In the genomic region with DNA sequence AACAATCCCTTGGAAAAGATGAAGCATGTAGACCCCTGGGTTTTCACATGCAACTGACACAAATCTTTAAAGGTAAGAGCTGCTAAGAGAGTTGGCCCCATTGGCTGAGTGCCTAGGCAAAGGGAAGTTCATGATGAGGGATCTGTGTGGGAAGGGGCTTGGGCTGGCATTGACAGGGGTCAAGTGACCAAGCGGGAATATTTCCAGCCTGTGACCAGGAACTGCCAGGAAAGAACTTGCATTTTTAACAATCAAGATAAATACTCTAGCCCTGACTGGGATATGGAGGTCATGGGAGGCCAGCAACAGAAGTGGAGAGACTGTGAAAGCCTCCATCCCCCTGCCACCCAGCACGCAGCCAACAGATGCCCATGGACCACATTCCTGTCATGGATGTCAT, we compare ENCODE assay signal across 38 cellular contexts.
"Had no signal": no experiment of that assay in that cellular context is flagged by ENCODE, and none has a peak within 500 bp of the region (broad histone marks: within the 10 kb centered on the region; RNA-seq: fewer than 3 reads in every experiment).

No MANE protein-coding gene starts in this region.

- H3K4me3 ChIP-seq: adrenal gland, ascending aorta, body of pancreas, breast epithelium, cardiac muscle cell had no signal

- DNase-seq: activated effector memory CD4-positive, alpha-beta T cell treated with anti-CD3 and anti-CD28 coated beads, Interleukin-2, amount 50 U/mL, for 16 hours; activated effector memory CD4-positive, alpha-beta T cell treated with Interleukin-2 at 50 U/mL for 16 hours; activated gamma-delta T cell; activated gamma-delta T cell treated with Interleukin-2 at 50 U/mL for 16 hours; activated naive CD4-positive, alpha-beta T cell; activated naive CD4-positive, alpha-beta T cell treated with anti-CD3 and anti-CD28 coated beads for 36 hours; activated naive CD4-positive, alpha-beta T cell treated with anti-CD3 and anti-CD28 coated beads, Interleukin-2, amount 10 ng/mL, durations not matched to agents 7 days and 5 days; activated naive CD4-positive, alpha-beta T cell treated with anti-CD3 and anti-CD28 coated beads, Interleukin-2, amount 50 U/mL, for 16 hours; activated naive CD4-positive, alpha-beta T cell treated with Interleukin-2 at 50 U/mL for 16 hours; activated naive CD8-positive, alpha-beta T cell treated with anti-CD3 and anti-CD28 coated beads for 36 hours; activated naive CD8-positive, alpha-beta T cell treated with anti-CD3 and anti-CD28 coated beads, Interleukin-2, amount 10 ng/mL, durations not matched to agents 7 days and 5 days; activated T-cell treated with anti-CD3 and anti-CD28 coated beads for 4 hours; activated T-cell treated with anti-CD3 and anti-CD28 coated beads, Interleukin-2, amount 50 U/mL, for 1 hour; activated T-cell treated with anti-CD3 and anti-CD28 coated beads, Interleukin-2, amount 50 U/mL, for 24 hours; activated T-cell treated with anti-CD3 and anti-CD28 coated beads, Interleukin-2, amount 50 U/mL, for 4 hours; activated T-cell treated with anti-CD3 and anti-CD28 coated beads, Interleukin-2, amount 50 U/mL, for 48 hours; activated T-cell treated with anti-CD3 and anti-CD28 coated beads, Interleukin-2, amount 50 U/mL, for 72 hours; adrenal gland; amniotic stem cell; amygdala; anterior cingulate cortex; aorta; body of pancreas; brain microvascular endothelial cell; caudate nucleus; central memory CD4-positive, alpha-beta T cell; cerebellar nuclear complex had no signal

- H3K27me3 Mint-ChIP-seq: activated naive CD4-positive, alpha-beta T cell treated with anti-CD3 and anti-CD28 coated beads, Interleukin-2, amount 10 ng/mL, durations not matched to agents 7 days and 5 days; central memory CD8-positive, alpha-beta T cell had no signal

- H3K4me1 ChIP-seq: adrenal gland, ascending aorta, body of pancreas, breast epithelium had no signal

- H3K4me3 Mint-ChIP-seq: activated naive CD4-positive, alpha-beta T cell treated with anti-CD3 and anti-CD28 coated beads for 36 hours; activated naive CD4-positive, alpha-beta T cell treated with anti-CD3 and anti-CD28 coated beads, Interleukin-2, amount 10 ng/mL, durations not matched to agents 7 days and 5 days; activated naive CD4-positive, alpha-beta T cell treated with anti-CD3 and anti-CD28 coated beads, Interleukin-2, amount 50 U/mL, for 24 hours; activated naive CD8-positive, alpha-beta T cell; activated naive CD8-positive, alpha-beta T cell treated with anti-CD3 and anti-CD28 coated beads for 36 hours; activated naive CD8-positive, alpha-beta T cell treated with anti-CD3 and anti-CD28 coated beads, Interleukin-2, amount 10 ng/mL, durations not matched to agents 7 days and 5 days; activated T-cell treated with anti-CD3 and anti-CD28 coated beads, Interleukin-2, amount 50 U/mL, for 24 hours; activated T-cell treated with anti-CD3 and anti-CD28 coated beads, Interleukin-2, amount 50 U/mL, for 4 hours; activated T-cell treated with anti-CD3 and anti-CD28 coated beads, Interleukin-2, amount 50 U/mL, for 72 hours; activated T-helper 1 cell treated with anti-CD3 and anti-CD28 coated beads, Interleukin-12 subunit alpha, Interleukin-12 subunit beta, Interleukin-2, Interleukin-4 antibody, amounts not matched to agents 30 ng/mL and 10 ng/mL and 1 ng/mL, durations not matched to agents 14 hours and 24 hours and 36 hours; activated T-helper 17 cell treated with anti-CD3 and anti-CD28 coated beads, Interleukin-2, amount 50 U/mL, for 72 hours; brain; central memory CD8-positive, alpha-beta T cell had no signal

- H3K36me3 ChIP-seq: adrenal gland, ascending aorta, brain microvascular endothelial cell, breast epithelium, cardiac muscle cell had no signal

- H3K27ac Mint-ChIP-seq: activated naive CD4-positive, alpha-beta T cell treated with anti-CD3 and anti-CD28 coated beads for 36 hours; activated naive CD4-positive, alpha-beta T cell treated with anti-CD3 and anti-CD28 coated beads, Interleukin-2, amount 10 ng/mL, durations not matched to agents 7 days and 5 days; activated naive CD4-positive, alpha-beta T cell treated with anti-CD3 and anti-CD28 coated beads, Interleukin-2, amount 50 U/mL, for 24 hours; activated naive CD4-positive, alpha-beta T cell treated with anti-CD3 and anti-CD28 coated beads, Interleukin-2, amount 50 U/mL, for 72 hours; activated naive CD8-positive, alpha-beta T cell; activated naive CD8-positive, alpha-beta T cell treated with anti-CD3 and anti-CD28 coated beads for 36 hours; activated naive CD8-positive, alpha-beta T cell treated with anti-CD3 and anti-CD28 coated beads, Interleukin-2, amount 10 ng/mL, durations not matched to agents 7 days and 5 days; activated T-cell treated with anti-CD3 and anti-CD28 coated beads, Interleukin-2, amount 50 U/mL, for 24 hours; activated T-cell treated with anti-CD3 and anti-CD28 coated beads, Interleukin-2, amount 50 U/mL, for 72 hours; activated T-helper 1 cell treated with anti-CD3 and anti-CD28 coated beads, Interleukin-12 subunit alpha, Interleukin-12 subunit beta, Interleukin-2, Interleukin-4 antibody, amounts not matched to agents 30 ng/mL and 10 ng/mL and 1 ng/mL, durations not matched to agents 14 hours and 24 hours and 36 hours; activated T-helper 17 cell treated with anti-CD3 and anti-CD28 coated beads, Interleukin-2, amount 50 U/mL, for 72 hours; activated T-helper 2 cell treated with anti-CD3 and anti-CD28 coated beads, Interferon-gamma antibody, Interleukin-2, Interleukin-4, amounts not matched to agents 10 μg/mL and 5 μg/mL and 100 μg/mL, durations not matched to agents 14 hours and 24 hours and 36 hours; brain had no signal

- H3K27ac ChIP-seq: adrenal gland, ascending aorta, body of pancreas, brain microvascular endothelial cell, breast epithelium, cardiac muscle cell had no signal

- H3K36me3 Mint-ChIP-seq: activated naive CD4-positive, alpha-beta T cell treated with anti-CD3 and anti-CD28 coated beads, Interleukin-2, amount 10 ng/mL, durations not matched to agents 7 days and 5 days; activated naive CD8-positive, alpha-beta T cell treated with anti-CD3 and anti-CD28 coated beads, Interleukin-2, amount 10 ng/mL, durations not matched to agents 7 days and 5 days; brain had no signal

- ATAC-seq: activated naive CD4-positive, alpha-beta T cell treated with anti-CD3 and anti-CD28 coated beads, Interleukin-2, amount 50 U/mL, for 72 hours; activated T-cell treated with anti-CD3 and anti-CD28 coated beads, Interleukin-2, amount 50 U/mL, for 4 hours; activated T-cell treated with anti-CD3 and anti-CD28 coated beads, Interleukin-2, amount 50 U/mL, for 72 hours; activated T-helper 17 cell treated with anti-CD3 and anti-CD28 coated beads, Interleukin-2, amount 50 U/mL, for 72 hours; body of pancreas had no signal

- H3K4me1 Mint-ChIP-seq: activated naive CD4-positive, alpha-beta T cell treated with anti-CD3 and anti-CD28 coated beads, Interleukin-2, amount 10 ng/mL, durations not matched to agents 7 days and 5 days; activated naive CD4-positive, alpha-beta T cell treated with anti-CD3 and anti-CD28 coated beads, Interleukin-2, amount 50 U/mL, for 24 hours; activated naive CD8-positive, alpha-beta T cell treated with anti-CD3 and anti-CD28 coated beads for 36 hours; activated naive CD8-positive, alpha-beta T cell treated with anti-CD3 and anti-CD28 coated beads, Interleukin-2, amount 10 ng/mL, durations not matched to agents 7 days and 5 days; activated T-helper 17 cell treated with anti-CD3 and anti-CD28 coated beads, Interleukin-2, amount 50 U/mL, for 72 hours; brain; central memory CD8-positive, alpha-beta T cell had no signal

- H3K27me3 ChIP-seq: adrenal gland, ascending aorta, body of pancreas, brain microvascular endothelial cell, breast epithelium, cardiac muscle cell had no signal

- H3K9me3 ChIP-seq: adrenal gland, ascending aorta, body of pancreas had no signal
